ENCODE assay signal across 8 cellular contexts in the genomic region with DNA sequence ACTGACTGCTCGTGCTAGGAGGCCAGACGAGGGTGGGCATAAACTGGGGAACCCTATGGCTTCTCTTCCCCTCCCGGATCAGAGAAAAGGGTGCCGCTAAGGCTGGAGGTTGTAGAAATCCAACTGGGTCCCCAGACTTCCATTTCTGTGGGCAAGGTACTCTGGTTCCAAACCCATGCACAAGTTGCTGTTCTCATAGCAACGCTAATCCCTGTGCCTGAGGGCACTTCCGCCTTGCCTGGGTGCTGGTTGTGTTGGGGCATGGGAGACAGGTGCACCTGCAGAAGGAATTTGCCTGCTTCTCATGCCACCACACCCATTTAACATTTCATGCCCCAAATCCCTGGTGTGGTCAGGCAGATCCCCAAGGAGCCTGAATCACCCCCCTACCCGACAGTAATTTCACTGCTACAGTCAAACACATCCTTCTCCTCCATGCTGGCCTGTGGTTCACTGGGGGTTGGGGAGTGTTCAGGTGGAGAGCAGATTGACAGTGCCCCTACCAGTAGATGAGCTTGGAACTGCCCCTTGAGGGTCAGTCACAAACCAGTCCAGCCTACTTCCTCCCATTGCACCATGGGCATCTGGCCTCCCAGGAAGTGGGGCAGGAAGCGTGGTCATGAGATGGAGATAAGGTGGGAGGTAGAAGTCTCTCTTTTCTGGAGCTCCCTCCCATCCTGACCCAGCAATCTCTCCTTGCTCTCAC. TPM values are rescaled to one million over a fixed set of nuclear protein-coding genes. Genes with fewer than 3 reads are reported as not detected.
DNase-seq lines count a peak whose midpoint lies in the region; ATAC-seq, FAIRE-seq and TF ChIP-seq lines count a peak whose summit lies in the region.

No MANE protein-coding gene starts in this region.

- TF ChIP-seq POLR2A in H54 (IDR thresholded peaks at IDR 0.05; ENCODE audit: low read depth, low read length) = no peak
- TF ChIP-seq POLR2A in body of pancreas (IDR thresholded peaks at IDR 0.05) = no peak
- TF ChIP-seq POLR2A in stomach (IDR thresholded peaks at IDR 0.05) = no peak

- H3K4me3 ChIP-seq in PC-3 (ENCODE audit: low read length) = peak overlapping the region; percentile 97
- H3K4me3 ChIP-seq in body of pancreas = peak overlapping the region; percentile 84 to 97
- H3K4me3 ChIP-seq in stomach = peak overlapping the region; percentile 73 to 98 (median 94)

- DNase-seq in COLO668 (lab: John Stamatoyannopoulos, UW; ENCODE audit: unreplicated experiment) (peak; percentile 82), H54 (ENCODE audit: insufficient read length, low spot score) (peak; percentile 35), PC-3 (peak; percentile 92), body of pancreas (peak; percentile 46 to 67 (median 52)), left colon (peak; percentile 57 to 60), stomach (peak; percentile 53), cortex of kidney (lab: John Stamatoyannopoulos, UW) (no peak)

- H4K20me1 ChIP-seq in PC-3 (ENCODE audit: low read length) = no peaks in the 10 kb centered on the region

- peak overlapping the region; percentile 83 for H3K9ac ChIP-seq in PC-3 (ENCODE audit: low read length)

- TSS peak; percentile 36 for BruUV-seq in PC-3 (replicated peaks; lab: Mats Ljungman, UMichigan)

- peak; percentile 53 for FAIRE-seq in H54 (lab: Jason Lieb, UNC)

- TF ChIP-seq CTCF in PC-3 (conservative IDR thresholded peaks at IDR 0.05; ENCODE audit: low read depth, low read length) (no peak), body of pancreas (IDR thresholded peaks at IDR 0.05) (no peak), stomach (IDR thresholded peaks at IDR 0.05) (no peak)

- CTCF ChIA-PET in PC-3 (lab: Charles Lee) = no interaction called here

- H3K9me2 ChIP-seq in PC-3 (replicated peaks; ENCODE audit: low read length) = no peaks in the 10 kb centered on the region

- peaks cover 26% of the 10 kb centered on the region for H3K4me1 ChIP-seq in PC-3 (ENCODE audit: insufficient read depth, low read length)
- H3K4me1 ChIP-seq in body of pancreas = peaks cover 29% of the 10 kb centered on the region
- H3K4me1 ChIP-seq in stomach = peaks cover 18 to 48% (median 40%) of the 10 kb centered on the region in 4 donors

- ATAC-seq in PC-3 = peak; percentile 53
- ATAC-seq in body of pancreas = peak; percentile 55
- peak; percentile 55 for ATAC-seq in left colon
- no peak for ATAC-seq in HG02884 (IDR thresholded peaks at IDR 0.05; ENCODE audit: unreplicated experiment)

- H3K27ac ChIP-seq in PC-3 (ENCODE audit: low read length) = peak overlapping the region; percentile 36
- peak overlapping the region; percentile 49 to 78 (median 74) for H3K27ac ChIP-seq in body of pancreas
- H3K27ac ChIP-seq in stomach = peak overlapping the region; percentile 73 to 88 (median 83)

- intact Hi-C loops in PC-3 (cut with micrococcal nuclease) = loop anchor here (1.0 kb wide), 1 partner anchor 13 kb away; a partner anchor contains a TSS
- intact Hi-C loops in body of pancreas (cut with DNase I) = no loop called here
- intact Hi-C loops in left colon (cut with DNase I, micrococcal nuclease) = no loop called here
- intact Hi-C loops in stomach (cut with DNase I; ENCODE audit: low total_unique reads) = no loop called here

- H3F3A ChIP-seq in PC-3 (ENCODE audit: low read length, unreplicated experiment) = no peaks in the 10 kb centered on the region

- H3K4me2 ChIP-seq in PC-3 (ENCODE audit: low read length) = peak overlapping the region; percentile 98

- H2AFZ ChIP-seq in PC-3 (ENCODE audit: low read length) = peak overlapping the region; percentile 89

- peaks cover 21% of the 10 kb centered on the region; the same call in 1 of the 2 replicates for H3K36me3 ChIP-seq in PC-3 (ENCODE audit: low read depth, low read length)
- peaks cover 0 to 8% of the 10 kb centered on the region in 2 donors for H3K36me3 ChIP-seq in body of pancreas (replicated peaks in 1 of 2; ENCODE audit: insufficient read depth in 1 of 2, low read depth in 2 of 2)
- H3K36me3 ChIP-seq in stomach = peaks cover 23 to 31% (median 29%) of the 10 kb centered on the region in 4 donors

- no peak for TF ChIP-seq EP300 in stomach (IDR thresholded peaks at IDR 0.05)

- WGBS in body of pancreas, 2 donors = 16 to 47% methylated on average over 4 to 8 of the region's 8 CpGs
- 15 to 21% (median 17%) methylated on average over 8 of the region's 8 CpGs for WGBS in stomach, 5 donors

- H3K9me3 ChIP-seq in PC-3 (ENCODE audit: low read length) (no peaks in the 10 kb centered on the region), body of pancreas (no peaks in the 10 kb centered on the region), stomach (no peaks in the 10 kb centered on the region)

- no peaks in the 10 kb centered on the region for H3K27me3 ChIP-seq in PC-3 (ENCODE audit: low read length)
- no peaks in the 10 kb centered on the region for H3K27me3 ChIP-seq in body of pancreas
- no peaks in the 10 kb centered on the region for H3K27me3 ChIP-seq in stomach

- POLR2A ChIA-PET in PC-3 (lab: Charles Lee; ENCODE audit: unreplicated experiment) = no interaction called here

- H3K79me2 ChIP-seq in PC-3 (ENCODE audit: low read length) = peaks cover 37% of the 10 kb centered on the region

RNA-seq across cellular contexts. Expression of a gene that starts 1.2 kb away (rescaled TPM):
- total RNA-seq in PC-3 (2014; rRNA removed) = 16.8 and 17.2 TPM in 2 replicates
- 10 to 100 TPM in 1 of 2 donors, 1 to 10 TPM in 1; 5.4 to 20.8 TPM for total RNA-seq in body of pancreas
- total RNA-seq in left colon = 10 to 100 TPM; 26.6 to 43.7 TPM
- total RNA-seq in stomach = 10 to 100 TPM in 3 of 5 donors, 1 to 10 TPM in 2; 2.6 to 19.9 (median 13.4) TPM
- polyA plus RNA-seq in stomach = 1 to 10 TPM; 1.7 to 6.1 (median 2.4) TPM

RNA-seq across cellular contexts. Expression of a gene that starts 6.7 kb away (rescaled TPM):
- total RNA-seq in PC-3 (2014; rRNA removed) = 68.0 and 82.4 TPM in 2 replicates
- total RNA-seq in body of pancreas = 10 to 100 TPM; 26.7 to 62.6 TPM
- 10 to 100 TPM; 32.4 to 50.3 TPM for total RNA-seq in left colon
- total RNA-seq in stomach = 10 to 100 TPM in 3 of 5 donors, 1 to 10 TPM in 2; 2.3 to 27.7 (median 13.2) TPM
- 10 to 100 TPM; 14.4 to 28.5 (median 14.5) TPM for polyA plus RNA-seq in stomach

RNA-seq across cellular contexts. Expression of a gene that starts 13.1 kb away (rescaled TPM):
- total RNA-seq in PC-3 (2014; rRNA removed) (14.7 and 24.7 TPM in 2 replicates), body of pancreas (10 to 100 TPM; 11.9 to 28.3 TPM), left colon (10 to 100 TPM; 34.9 to 35.7 TPM), stomach (10 to 100 TPM; 17.1 to 80.8 (median 43.6) TPM)
- 10 to 100 TPM in 2 of 3 donors, 1 to 10 TPM in 1; 9.2 to 11.9 (median 10.1) TPM for polyA plus RNA-seq in stomach

RNA-seq across cellular contexts. Expression of a gene that starts 23.6 kb away (rescaled TPM):
- total RNA-seq in PC-3 (2014; rRNA removed) = 9.3 and 22.5 TPM in 2 replicates
- 10 to 100 TPM in 1 of 2 donors, 1 to 10 TPM in 1; 7.6 to 16.1 TPM for total RNA-seq in body of pancreas
- 10 to 100 TPM; 16.1 to 26.1 TPM for total RNA-seq in left colon
- total RNA-seq in stomach = 10 to 100 TPM in 1 of 5 donors, 1 to 10 TPM in 3, not detected in 1; 3.8 to 15.9 (median 8.1) TPM
- polyA plus RNA-seq in stomach = 10 to 100 TPM; 23.0 to 25.0 (median 23.5) TPM

RNA-seq across cellular contexts. Expression of a gene that starts 40.5 kb away (rescaled TPM):
- total RNA-seq in PC-3 (2014; rRNA removed) = 0.15 and 0.63 TPM in 2 replicates
- under 1 TPM in 1 of 2 donors, not detected in 1; 0.33 TPM for total RNA-seq in body of pancreas
- total RNA-seq in left colon = not detected
- under 1 TPM in 1 of 5 donors, not detected in 4; 0.37 TPM for total RNA-seq in stomach
- polyA plus RNA-seq in stomach = under 1 TPM in 2 of 3 donors, not detected in 1; 0.06 to 0.10 TPM
